26 cellular contexts compared by ENCODE assay signal in genomic region chr5:59061377-59061776, GRCh38.
DNase-seq lines count a peak whose midpoint lies in the region; ATAC-seq, FAIRE-seq and TF ChIP-seq lines count a peak whose summit lies in the region.
"Had no signal": no experiment of that assay in that cellular context is flagged by ENCODE, and none has a peak within 500 bp of the region (broad histone marks: within the 10 kb centered on the region; RNA-seq: fewer than 3 reads in every experiment).

No MANE protein-coding gene starts in this region.

- peak overlapping the region; percentile 95 to 98 for H3K27ac ChIP-seq in A549
- H3K27ac ChIP-seq in HEK293 (ENCODE audit: extremely low read depth, low read depth, low read length): no peak overlapping the region
- H3K27ac ChIP-seq: tibial nerve had no signal

- H3K4me3 ChIP-seq in A549 (no peak overlapping the region), HEK293 (ENCODE audit: low read depth, low read length) (no peak overlapping the region), fibroblast of villous mesenchyme (ENCODE audit: low read depth, low read length) (no peak overlapping the region)
- H3K4me3 ChIP-seq: tibial nerve had no signal

- TF ChIP-seq RAD21 in A549 (conservative IDR thresholded peaks at IDR 0.05 in 1 of 2, IDR thresholded peaks at IDR 0.05 in 1 of 2): peak; percentile 35 to 37; a peak in 3 of 5 replicates

- peak; percentile 90 to 95 for TF ChIP-seq EP300 in A549 (IDR thresholded peaks at IDR 0.05)

- WGBS in A549 (ENCODE audit: missing lambda C conversion rate): under 1% methylated on average over 5 of the region's 5 CpGs

- H3K9me3 ChIP-seq in A549: no peaks in the 10 kb centered on the region
- no peaks in the 10 kb centered on the region for H3K9me3 ChIP-seq in HEK293 (ENCODE audit: control insufficient read depth, insufficient read depth, low read depth, low read length)
- H3K9me3 ChIP-seq: SK-N-SH, tibial nerve had no signal

- TF ChIP-seq CTCF in A549 (IDR thresholded peaks at IDR 0.05) (no peak), HEK293 (tag by site-specific recombination; IDR thresholded peaks at IDR 0.05) (no peak), fibroblast of villous mesenchyme (IDR thresholded peaks at IDR 0.05; ENCODE audit: insufficient read depth, low read depth, low read length) (no peak)

- FAIRE-seq in A549 (lab: Jason Lieb, UNC): peak; percentile 99
- FAIRE-seq: A204.1, GM18507, kidney had no signal

- TF ChIP-seq POLR2A in A549 (IDR thresholded peaks at IDR 0.05; ENCODE audit: low read length): no peak

- peak overlapping the region; percentile 65 for H3K4me2 ChIP-seq in A549
- H3K4me2 ChIP-seq: SK-N-SH had no signal

- peaks cover 100% of the 10 kb centered on the region for H3K4me1 ChIP-seq in A549
- H3K4me1 ChIP-seq in HEK293 (ENCODE audit: control insufficient read depth, insufficient read depth, low read length): peaks cover 22% of the 10 kb centered on the region

- ATAC-seq in A549: peak; percentile 75 to 84
- ATAC-seq: CD8-positive, alpha-beta T cell; HCT116; natural killer cell treated with Interleukin-12 subunit alpha and Interleukin-12 subunit beta and Interleukin-15 and Interleukin-18, amount 100 ng/mL, for 72 hours had no signal

- DNase-seq in A549 (ENCODE audit: low read depth in 1 of 2, low spot score in 1 of 2): peak; percentile 62 to 97
- DNase-seq in RKO (ENCODE audit: low spot score): peak; percentile 12
- peak; percentile 83 for DNase-seq in fibroblast of villous mesenchyme (ENCODE audit: low read depth)
- DNase-seq in stimulated activated CD4-positive, alpha-beta T cell treated with anti-CD3 and anti-CD28 coated beads, Interleukin-2, amount 100 ng/mL, for 24 hours: no peak
- DNase-seq in activated CD4-positive, alpha-beta T cell treated with anti-CD3 and anti-CD28 coated beads, Interleukin-2, amount 50 U/mL, for 1 hour: no peak
- DNase-seq in NCI-H2196 (lab: John Stamatoyannopoulos, UW; ENCODE audit: unreplicated experiment): no peak
- no peak for DNase-seq in NCI-H526 (lab: John Stamatoyannopoulos, UW)
- DNase-seq: activated effector memory CD4-positive, alpha-beta T cell treated with anti-CD3 and anti-CD28 coated beads, Interleukin-2, amount 50 U/mL, for 16 hours; activated naive CD8-positive, alpha-beta T cell treated with anti-CD3 and anti-CD28 coated beads, Interleukin-2, amount 10 ng/mL, durations not matched to agents 7 days and 5 days; activated T-cell treated with anti-CD3 and anti-CD28 coated beads for 4 hours; CD8-positive, alpha-beta T cell; dermis blood vessel endothelial cell; DND-41; Karpas-422; kidney; NCI-H146; NCI-H524; RPMI8226; SK-N-SH; T-helper 2 cell had no signal

- CTCF ChIA-PET in A549 (lab: Yijun Ruan, JAX): interaction anchor here (1.1 to 2.1 kb wide), 5 partner anchors 10 to 112 kb away, joined by 3 to 14 read pairs (median 6); no protein-coding TSS in a partner anchor
- CTCF ChIA-PET in HEK293 (lab: Yijun Ruan, JAX): interaction anchor here (1.1 kb wide), 1 partner anchor 23 kb away, joined by 3 read pairs; no protein-coding TSS in a partner anchor

- no peaks in the 10 kb centered on the region for H3K36me3 ChIP-seq in HEK293 (ENCODE audit: control insufficient read depth in 2 of 2, insufficient read depth in 1 of 2, low read length in 2 of 2)
- H3K36me3 ChIP-seq: tibial nerve had no signal

- POLR2A ChIA-PET in A549 (lab: Yijun Ruan, JAX) (interaction anchor here (2.6 kb wide), 1 partner anchor 66 kb away, joined by 15 read pairs; no protein-coding TSS in a partner anchor), HEK293 (lab: Yijun Ruan, JAX) (no interaction called here)

TF ChIP-seq in A549, 52 proteins besides CTCF, POLR2A, EP300 and RAD21 (continues in another document):
- no peak for TF ChIP-seq KDM5A (IDR thresholded peaks at IDR 0.05)
- TF ChIP-seq MAX (IDR thresholded peaks at IDR 0.05): peak; percentile 92
- TF ChIP-seq ZFP36 (IDR thresholded peaks at IDR 0.05; ENCODE audit: borderline replicate concordance, partially characterized antibody): no peak
- TF ChIP-seq HOXA7 (CRISPR knock-in tag; IDR thresholded peaks at IDR 0.05): 0 out of 2 replicates have a peak, but pooled peaks have one; percentile 3
- TF ChIP-seq KDM1A (IDR thresholded peaks at IDR 0.05; ENCODE audit: low read depth): no peak
- no peak for TF ChIP-seq RCOR1 (IDR thresholded peaks at IDR 0.05; ENCODE audit: low read depth, low read length)
- TF ChIP-seq RNF2 (IDR thresholded peaks at IDR 0.05; ENCODE audit: borderline replicate concordance, low read depth): no peak
- peak; percentile 99 for TF ChIP-seq GATA3 (IDR thresholded peaks at IDR 0.05; ENCODE audit: borderline replicate concordance)
- TF ChIP-seq, protein P1, sequence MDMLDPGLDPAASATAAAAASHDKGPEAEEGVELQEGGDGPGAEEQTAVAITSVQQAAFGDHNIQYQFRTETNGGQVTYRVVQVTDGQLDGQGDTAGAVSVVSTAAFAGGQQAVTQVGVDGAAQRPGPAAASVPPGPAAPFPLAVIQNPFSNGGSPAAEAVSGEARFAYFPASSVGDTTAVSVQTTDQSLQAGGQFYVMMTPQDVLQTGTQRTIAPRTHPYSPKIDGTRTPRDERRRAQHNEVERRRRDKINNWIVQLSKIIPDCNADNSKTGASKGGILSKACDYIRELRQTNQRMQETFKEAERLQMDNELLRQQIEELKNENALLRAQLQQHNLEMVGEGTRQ (IDR thresholded peaks at IDR 0.05): no peak
- TF ChIP-seq JUNB (IDR thresholded peaks at IDR 0.05): peak; percentile 91
- peak; percentile 72; the same call in 1 of the 2 replicates for TF ChIP-seq HOXB13 (CRISPR knock-in tag; IDR thresholded peaks at IDR 0.05; ENCODE audit: low read depth)
- no peak for TF ChIP-seq NPAS2 (CRISPR knock-in tag; IDR thresholded peaks at IDR 0.05; ENCODE audit: borderline replicate concordance)
- no peak for TF ChIP-seq CHD2 (IDR thresholded peaks at IDR 0.05; ENCODE audit: low read length, partially characterized antibody)
- no peak for TF ChIP-seq FOSB (CRISPR knock-in tag; IDR thresholded peaks at IDR 0.05)
- TF ChIP-seq, protein P2, sequence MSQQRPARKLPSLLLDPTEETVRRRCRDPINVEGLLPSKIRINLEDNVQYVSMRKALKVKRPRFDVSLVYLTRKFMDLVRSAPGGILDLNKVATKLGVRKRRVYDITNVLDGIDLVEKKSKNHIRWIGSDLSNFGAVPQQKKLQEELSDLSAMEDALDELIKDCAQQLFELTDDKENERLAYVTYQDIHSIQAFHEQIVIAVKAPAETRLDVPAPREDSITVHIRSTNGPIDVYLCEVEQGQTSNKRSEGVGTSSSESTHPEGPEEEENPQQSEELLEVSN (IDR thresholded peaks at IDR 0.05; ENCODE audit: borderline replicate concordance, low read depth): peak; percentile 16; the same call in 1 of the 2 replicates
- peak; percentile 42; the same call in 1 of the 3 replicates for TF ChIP-seq SMC3 (IDR thresholded peaks at IDR 0.05)
- TF ChIP-seq HOXB5 (CRISPR knock-in tag; IDR thresholded peaks at IDR 0.05): peak; percentile 80; the same call in 1 of the 2 replicates

TF ChIP-seq in HEK293, 187 proteins besides CTCF, POLR2A, EP300 and RAD21 (continues in another document):
- no peak for TF ChIP-seq ZBTB26 (tag by site-specific recombination; optimal IDR thresholded peaks at IDR 0.05)
- no peak for TF ChIP-seq INSM2 (tag by site-specific recombination; IDR thresholded peaks at IDR 0.05)
- peak; percentile 70 for TF ChIP-seq OSR2 (tag by site-specific recombination; IDR thresholded peaks at IDR 0.05)
- TF ChIP-seq, protein P3, sequence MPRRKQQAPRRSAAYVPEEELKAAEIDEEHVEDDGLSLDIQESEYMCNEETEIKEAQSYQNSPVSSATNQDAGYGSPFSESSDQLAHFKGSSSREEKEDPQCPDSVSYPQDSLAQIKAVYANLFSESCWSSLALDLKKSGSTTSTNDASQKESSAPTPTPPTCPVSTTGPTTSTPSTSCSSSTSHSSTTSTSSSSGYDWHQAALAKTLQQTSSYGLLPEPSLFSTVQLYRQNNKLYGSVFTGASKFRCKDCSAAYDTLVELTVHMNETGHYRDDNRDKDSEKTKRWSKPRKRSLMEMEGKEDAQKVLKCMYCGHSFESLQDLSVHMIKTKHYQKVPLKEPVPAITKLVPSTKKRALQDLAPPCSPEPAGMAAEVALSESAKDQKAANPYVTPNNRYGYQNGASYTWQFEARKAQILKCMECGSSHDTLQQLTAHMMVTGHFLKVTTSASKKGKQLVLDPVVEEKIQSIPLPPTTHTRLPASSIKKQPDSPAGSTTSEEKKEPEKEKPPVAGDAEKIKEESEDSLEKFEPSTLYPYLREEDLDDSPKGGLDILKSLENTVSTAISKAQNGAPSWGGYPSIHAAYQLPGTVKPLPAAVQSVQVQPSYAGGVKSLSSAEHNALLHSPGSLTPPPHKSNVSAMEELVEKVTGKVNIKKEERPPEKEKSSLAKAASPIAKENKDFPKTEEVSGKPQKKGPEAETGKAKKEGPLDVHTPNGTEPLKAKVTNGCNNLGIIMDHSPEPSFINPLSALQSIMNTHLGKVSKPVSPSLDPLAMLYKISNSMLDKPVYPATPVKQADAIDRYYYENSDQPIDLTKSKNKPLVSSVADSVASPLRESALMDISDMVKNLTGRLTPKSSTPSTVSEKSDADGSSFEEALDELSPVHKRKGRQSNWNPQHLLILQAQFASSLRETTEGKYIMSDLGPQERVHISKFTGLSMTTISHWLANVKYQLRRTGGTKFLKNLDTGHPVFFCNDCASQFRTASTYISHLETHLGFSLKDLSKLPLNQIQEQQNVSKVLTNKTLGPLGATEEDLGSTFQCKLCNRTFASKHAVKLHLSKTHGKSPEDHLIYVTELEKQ (tag by site-specific recombination; IDR thresholded peaks at IDR 0.05; ENCODE audit: borderline replicate concordance): no peak

Comparison
In these comparisons a context has a peak if more than half of its experiments do, and no peak if none do; other contexts are left out.
1. DNase-seq: peak in A549 (2 of 2), RKO (single experiment) and fibroblast of villous mesenchyme (single experiment); none in stimulated activated CD4-positive, alpha-beta T cell treated with anti-CD3 and anti-CD28 coated beads, Interleukin-2, amount 100 ng/mL, for 24 hours (0 of 2), activated CD4-positive, alpha-beta T cell treated with anti-CD3 and anti-CD28 coated beads, Interleukin-2, amount 50 U/mL, for 1 hour (single experiment), NCI-H2196 (single experiment) and NCI-H526 (0 of 2).
2. Of the 5 proteins assayed by ChIP-seq in both HEK293 and A549: peak only in HEK293: none; only in A549: HOXA7, PBX3 and ZNF302; in both: none; in neither: 2.